Comparison of ENCODE assay signal across 20 cellular contexts in genomic region chr17:9468532-9468931, GRCh38.
DNase-seq lines count a peak whose midpoint lies in the region; ATAC-seq and TF ChIP-seq lines count a peak whose summit lies in the region.
"Had no signal": no experiment of that assay in that cellular context is flagged by ENCODE, and none has a peak within 500 bp of the region (broad histone marks: within the 10 kb centered on the region; RNA-seq: fewer than 3 reads in every experiment).

No MANE protein-coding gene starts in this region.

- no peaks in the 10 kb centered on the region for H3K27me3 ChIP-seq in CD8-positive, alpha-beta memory T cell (ENCODE audit: insufficient read depth, low read length, poor library complexity, severe bottlenecking)
- H3K27me3 ChIP-seq in adrenal gland (no peaks in the 10 kb centered on the region), spleen (replicated peaks in 1 of 7) (no peaks in the 10 kb centered on the region)

- POLR2A ChIA-PET in CD8-positive, alpha-beta memory T cell (lab: Charles Lee): no interaction called here

- no peaks in the 10 kb centered on the region for H3K9me3 ChIP-seq in CD8-positive, alpha-beta memory T cell (ENCODE audit: low read length)
- H3K9me3 ChIP-seq in adrenal gland (replicated peaks in 1 of 3): no peaks in the 10 kb centered on the region
- H3K9me3 ChIP-seq in spleen: no peaks in the 10 kb centered on the region
- H3K9me3 ChIP-seq: SK-N-SH had no signal

- H3K4me1 ChIP-seq in CD8-positive, alpha-beta memory T cell (ENCODE audit: insufficient read depth, low read length): peaks cover 19% of the 10 kb centered on the region
- no peaks in the 10 kb centered on the region for H3K4me1 ChIP-seq in adrenal gland (replicated peaks in 1 of 2)
- H3K4me1 ChIP-seq in spleen: peaks cover 10 to 60% (median 28%) of the 10 kb centered on the region in 6 donors

- no peak for ATAC-seq in GM21723 (IDR thresholded peaks at IDR 0.05; ENCODE audit: unreplicated experiment)
- ATAC-seq: Panc1, Right ventricle myocardium inferior had no signal

- H3K27ac Mint-ChIP-seq in CD8-positive, alpha-beta memory T cell: peak overlapping the region in 5 of 8 donors; percentile 1 to 90 (median 84)

- no peaks in the 10 kb centered on the region for H3K36me3 ChIP-seq in CD8-positive, alpha-beta memory T cell (ENCODE audit: insufficient read depth, low read length)
- H3K36me3 ChIP-seq in adrenal gland (replicated peaks in 1 of 2): no peaks in the 10 kb centered on the region
- H3K36me3 ChIP-seq in spleen: peaks cover 0 to 12% (median 0%) of the 10 kb centered on the region in 6 donors

- TF ChIP-seq CTCF in adrenal gland (IDR thresholded peaks at IDR 0.05) (no peak), spleen (IDR thresholded peaks at IDR 0.05 in 8 of 11, conservative IDR thresholded peaks at IDR 0.05 in 3 of 11) (no peak)

- H3K4me3 ChIP-seq in CD8-positive, alpha-beta memory T cell (ENCODE audit: low read length): no peak overlapping the region
- no peak overlapping the region for H3K4me3 ChIP-seq in adrenal gland
- H3K4me3 ChIP-seq in spleen: peak overlapping the region in 1 of 8 donors; percentile 8

- H3K4me1 Mint-ChIP-seq in CD8-positive, alpha-beta memory T cell: peaks cover 41 to 48% (median 45%) of the 10 kb centered on the region in 3 donors

- no peak overlapping the region for H3K27ac ChIP-seq in CD8-positive, alpha-beta memory T cell (ENCODE audit: low read depth, low read length)
- H3K27ac ChIP-seq in adrenal gland (no peak overlapping the region), spleen (peak overlapping the region in 7 of 8 donors; percentile 36 to 79 (median 54))
- H3K27ac ChIP-seq: HL-60 had no signal

- peaks cover 0 to 5% (median 2%) of the 10 kb centered on the region in 3 donors for H3K36me3 Mint-ChIP-seq in CD8-positive, alpha-beta memory T cell

- H3K27me3 Mint-ChIP-seq in CD8-positive, alpha-beta memory T cell: no peaks in the 10 kb centered on the region

- CTCF ChIA-PET in CD8-positive, alpha-beta memory T cell (lab: Charles Lee): no interaction called here

- WGBS in adrenal gland, 4 donors: 53 to 71% (median 62%) methylated on average over 7 to 10 of the region's 10 CpGs
- 61 to 74% (median 68%) methylated on average over 8 to 10 of the region's 10 CpGs for WGBS in spleen, 5 donors

- no peak overlapping the region for H3K4me3 Mint-ChIP-seq in CD8-positive, alpha-beta memory T cell

- DNase-seq in NCI-H82 (lab: John Stamatoyannopoulos, UW): peak; percentile 31
- DNase-seq in NCI-H82 treated with DMSO at 0.1 percent for 48 hours (lab: John Stamatoyannopoulos, UW; ENCODE audit: unreplicated experiment): no peak
- DNase-seq in CD8-positive, alpha-beta memory T cell: no peak
- DNase-seq in adrenal gland: peak in 6 of 7 donors; percentile 39 to 56 (median 50)
- DNase-seq in spleen: peak; percentile 83
- DNase-seq in T1000 (lab: John Stamatoyannopoulos, UW): no peak
- DNase-seq in midbrain (lab: John Stamatoyannopoulos, UW): no peak
- DNase-seq: 8988T, C1 segment of cervical spinal cord, EL, NCI-H1105 treated with DMSO at 0.1 percent for 48 hours, NCI-H187 treated with DMSO at 0.1 percent for 48 hours, NCI-H2171, NCI-H446 treated with DMSO at 0.1 percent for 48 hours, NCI-H774, SK-N-SH had no signal

- H3K9me3 Mint-ChIP-seq in CD8-positive, alpha-beta memory T cell: no peaks in the 10 kb centered on the region

- TF ChIP-seq POLR2A in adrenal gland (IDR thresholded peaks at IDR 0.05): no peak
- no peak for TF ChIP-seq POLR2A in spleen (IDR thresholded peaks at IDR 0.05)

- intact Hi-C loops in adrenal gland (cut with DNase I) (no loop called here), spleen (cut with DNase I; ENCODE audit: low total_unique reads) (no loop called here)

Comparison
In these comparisons a context has a peak if more than half of its experiments do, and no peak if none do; other contexts are left out.
1. DNase-seq: peak in NCI-H82 (single experiment), adrenal gland (6 of 7) and spleen (single experiment); none in NCI-H82 treated with DMSO at 0.1 percent for 48 hours (single experiment), CD8-positive, alpha-beta memory T cell (0 of 5), T1000 (single experiment) and midbrain (single experiment).
2. H3K27ac ChIP-seq: peak in spleen (7 of 8); none in CD8-positive, alpha-beta memory T cell (single experiment) and adrenal gland (0 of 5).